ENCODE assay signal across 9 cellular contexts in genomic region chr3:46239952-46240351, GRCh38. TPM values are rescaled to one million over a fixed set of nuclear protein-coding genes. Genes with fewer than 3 reads are reported as not detected.
"Had no signal": no experiment of that assay in that cellular context is flagged by ENCODE, and none has a peak within 500 bp of the region (broad histone marks: within the 10 kb centered on the region; RNA-seq: fewer than 3 reads in every experiment).

No MANE protein-coding gene starts in this region.

- ATAC-seq: HCT116, HepG2 had no signal

- H3K4me3 ChIP-seq: HAP-1 had no signal

- H3K27ac Mint-ChIP-seq: HFFc6, IgD-negative memory B cell had no signal

- H3K36me3 ChIP-seq: HAP-1 had no signal

- H3K9me3 Mint-ChIP-seq: HFFc6, IgD-negative memory B cell had no signal

- H3K27ac ChIP-seq: HL-60 had no signal

- H3K36me3 Mint-ChIP-seq: IgD-negative memory B cell had no signal

- H3K4me3 Mint-ChIP-seq: HFFc6, IgD-negative memory B cell had no signal

- H3K4me1 ChIP-seq: HAP-1 had no signal

- H3K9me3 ChIP-seq: HAP-1 had no signal

- H3K27me3 Mint-ChIP-seq: IgD-negative memory B cell had no signal

- DNase-seq: GOT3, HFFc6 had no signal

RNA-seq across cellular contexts. Expression of gene CCR3, which starts 2.3 kb away (rescaled TPM):
- total RNA-seq: H7, HepG2, HFFc6, HT1080 had no signal

RNA-seq across cellular contexts. Expression of gene CCR1, which starts 31.8 kb away (rescaled TPM):
- total RNA-seq: H7, HepG2, HFFc6 had no signal
